Comparison of ENCODE assay signal across 17 cellular contexts in the genomic region with DNA sequence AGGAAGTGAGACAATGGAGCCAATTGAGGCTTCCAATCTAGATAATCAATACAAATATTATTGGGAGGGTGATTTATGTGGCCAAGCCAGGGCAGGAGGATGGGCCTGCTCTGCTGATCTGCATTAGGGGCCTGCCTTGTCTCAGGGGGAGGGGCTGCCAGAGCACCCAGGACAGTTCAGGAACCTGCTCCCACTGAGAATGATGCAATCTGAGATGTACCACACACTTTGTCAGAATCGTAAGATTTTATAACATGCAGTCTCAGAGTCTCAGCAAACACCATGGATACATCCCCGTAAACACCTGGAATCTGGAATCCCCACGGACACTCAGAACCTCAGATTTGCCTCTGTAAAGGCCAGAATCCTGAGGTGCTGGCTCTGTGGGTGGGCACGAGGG. TPM values are rescaled to one million over a fixed set of nuclear protein-coding genes. Genes with fewer than 3 reads are reported as not detected.
DNase-seq lines count a peak whose midpoint lies in the region; ATAC-seq and TF ChIP-seq lines count a peak whose summit lies in the region.
"Had no signal": no experiment of that assay in that cellular context is flagged by ENCODE, and none has a peak within 500 bp of the region (broad histone marks: within the 10 kb centered on the region; RNA-seq: fewer than 3 reads in every experiment).

No MANE protein-coding gene starts in this region.

- TF ChIP-seq CTCF in left ventricle myocardium inferior (IDR thresholded peaks at IDR 0.05; ENCODE audit: borderline replicate concordance) (no peak), mesothelial cell of epicardium (IDR thresholded peaks at IDR 0.05; ENCODE audit: unreplicated experiment) (no peak), GM13977 (IDR thresholded peaks at IDR 0.05; ENCODE audit: extremely low read depth, insufficient read depth, missing control alignments) (no peak)

- in situ Hi-C loops in GM13977 (cut with MboI; ENCODE audit: low pct_unique_long_range_greater_than_20kb, low sequenced_read_pairs, unreplicated experiment) = no loop called here

- H3K4me1 ChIP-seq in left ventricle myocardium inferior = peaks cover 75% of the 10 kb centered on the region
- H3K4me1 ChIP-seq: A549, Caco-2, HAP-1 had no signal

- no peaks in the 10 kb centered on the region for H3K9me3 ChIP-seq in left ventricle myocardium inferior (replicated peaks)
- H3K9me3 ChIP-seq in MG63 = no peaks in the 10 kb centered on the region
- H3K9me3 ChIP-seq: A549, Caco-2, HAP-1 had no signal

- peak overlapping the region; percentile 82 for H3K27ac ChIP-seq in left ventricle myocardium inferior (replicated peaks)
- H3K27ac ChIP-seq: 22Rv1, A549, C4-2B, HL-60 had no signal

- no peak overlapping the region for H3K4me3 Mint-ChIP-seq in mesothelial cell of epicardium
- H3K4me3 Mint-ChIP-seq in natural killer cell treated with Interleukin-12 subunit alpha and Interleukin-12 subunit beta and Interleukin-15 and Interleukin-18, amount 100 ng/mL, for 72 hours = no peak overlapping the region
- H3K4me3 Mint-ChIP-seq: CD4-positive, alpha-beta T cell had no signal

- H3K36me3 Mint-ChIP-seq in mesothelial cell of epicardium = no peaks in the 10 kb centered on the region
- H3K36me3 Mint-ChIP-seq in natural killer cell treated with Interleukin-12 subunit alpha and Interleukin-12 subunit beta and Interleukin-15 and Interleukin-18, amount 100 ng/mL, for 72 hours = no peaks in the 10 kb centered on the region

- no peaks in the 10 kb centered on the region for H3K36me3 ChIP-seq in left ventricle myocardium inferior
- H3K36me3 ChIP-seq in MG63 = peaks cover 73% of the 10 kb centered on the region
- H3K36me3 ChIP-seq: HAP-1 had no signal

- DNase-seq in left ventricle myocardium inferior (no peak), left ventricle myocardium superior (no peak), amniotic epithelial cell (ENCODE audit: low read depth) (peak; percentile 57), mesothelial cell of epicardium (ENCODE audit: low spot score in 2 of 2, unreplicated experiment in 2 of 2) (no peak), GM13977 (ENCODE audit: low spot score) (no peak), MG63 (no peak)
- no peak for DNase-seq in natural killer cell treated with Interleukin-12 subunit alpha and Interleukin-12 subunit beta and Interleukin-15 and Interleukin-18, amount 100 ng/mL, for 72 hours (ENCODE audit: low spot score)
- DNase-seq: AML-193; Caco-2; CD4-positive, alpha-beta T cell; GDM1; GOT3 had no signal

- peak overlapping the region; percentile 30 for H3K27ac Mint-ChIP-seq in mesothelial cell of epicardium
- H3K27ac Mint-ChIP-seq in natural killer cell treated with Interleukin-12 subunit alpha and Interleukin-12 subunit beta and Interleukin-15 and Interleukin-18, amount 100 ng/mL, for 72 hours = no peak overlapping the region
- H3K27ac Mint-ChIP-seq: CD4-positive, alpha-beta T cell had no signal

- intact Hi-C loops in left ventricle myocardium inferior (cut with micrococcal nuclease) (no loop called here), left ventricle myocardium superior (cut with micrococcal nuclease) (no loop called here)

- H3K4me3 ChIP-seq in left ventricle myocardium inferior (no peak overlapping the region), MG63 (no peak overlapping the region)
- H3K4me3 ChIP-seq: A549, HAP-1 had no signal

- H3K27me3 ChIP-seq in left ventricle myocardium inferior (ENCODE audit: low read depth) (no peaks in the 10 kb centered on the region), MG63 (no peaks in the 10 kb centered on the region; the same call in 1 of the 2 replicates)

- no peaks in the 10 kb centered on the region for H3K27me3 Mint-ChIP-seq in mesothelial cell of epicardium (ENCODE audit: low read depth)
- no peaks in the 10 kb centered on the region for H3K27me3 Mint-ChIP-seq in natural killer cell treated with Interleukin-12 subunit alpha and Interleukin-12 subunit beta and Interleukin-15 and Interleukin-18, amount 100 ng/mL, for 72 hours
- H3K27me3 Mint-ChIP-seq: CD4-positive, alpha-beta T cell had no signal

- peaks cover 22% of the 10 kb centered on the region for H3K4me1 Mint-ChIP-seq in mesothelial cell of epicardium
- no peaks in the 10 kb centered on the region for H3K4me1 Mint-ChIP-seq in natural killer cell treated with Interleukin-12 subunit alpha and Interleukin-12 subunit beta and Interleukin-15 and Interleukin-18, amount 100 ng/mL, for 72 hours (ENCODE audit: low read depth in 2 of 2)

- no peaks in the 10 kb centered on the region for H3K9me3 Mint-ChIP-seq in mesothelial cell of epicardium
- no peaks in the 10 kb centered on the region for H3K9me3 Mint-ChIP-seq in natural killer cell treated with Interleukin-12 subunit alpha and Interleukin-12 subunit beta and Interleukin-15 and Interleukin-18, amount 100 ng/mL, for 72 hours
- H3K9me3 Mint-ChIP-seq: CD4-positive, alpha-beta T cell had no signal

- ATAC-seq in left ventricle myocardium superior = no peak
- no peak for ATAC-seq in natural killer cell treated with Interleukin-12 subunit alpha and Interleukin-12 subunit beta and Interleukin-15 and Interleukin-18, amount 100 ng/mL, for 72 hours
- ATAC-seq: A549 had no signal

RNA-seq across cellular contexts. Expression of gene FGF18, which starts 19.3 kb away (rescaled TPM):
- total RNA-seq in left ventricle myocardium inferior (30.4 TPM), left ventricle myocardium superior (18.5 TPM), mesothelial cell of epicardium (10.2 to 11.7 TPM (median 11.3 TPM) in 3 replicates)
- under 1 TPM in 1 of 2 donors, not detected in 1; 0.28 TPM for total RNA-seq in natural killer cell treated with Interleukin-12 subunit alpha and Interleukin-12 subunit beta and Interleukin-15 and Interleukin-18, amount 100 ng/mL, for 72 hours
- total RNA-seq in MG63 (2014; rRNA removed; shearing (Covaris generic); ENCODE audit: low replicate concordance) = 7.8 and 11.2 TPM in 2 replicates

RNA-seq across cellular contexts. Expression of gene NPM1, which starts 51.1 kb away (rescaled TPM):
- total RNA-seq in left ventricle myocardium inferior (389 TPM), left ventricle myocardium superior (420 TPM), mesothelial cell of epicardium (1,674 to 1,837 TPM (median 1,792 TPM) in 3 replicates)
- 1,000 to 10,000 TPM; 1,349 to 2,333 TPM for total RNA-seq in natural killer cell treated with Interleukin-12 subunit alpha and Interleukin-12 subunit beta and Interleukin-15 and Interleukin-18, amount 100 ng/mL, for 72 hours
- 3,857 and 4,723 TPM in 2 replicates for total RNA-seq in MG63 (2014; rRNA removed; shearing (Covaris generic); ENCODE audit: low replicate concordance)
